11 cellular contexts compared by ENCODE assay signal in the genomic region with DNA sequence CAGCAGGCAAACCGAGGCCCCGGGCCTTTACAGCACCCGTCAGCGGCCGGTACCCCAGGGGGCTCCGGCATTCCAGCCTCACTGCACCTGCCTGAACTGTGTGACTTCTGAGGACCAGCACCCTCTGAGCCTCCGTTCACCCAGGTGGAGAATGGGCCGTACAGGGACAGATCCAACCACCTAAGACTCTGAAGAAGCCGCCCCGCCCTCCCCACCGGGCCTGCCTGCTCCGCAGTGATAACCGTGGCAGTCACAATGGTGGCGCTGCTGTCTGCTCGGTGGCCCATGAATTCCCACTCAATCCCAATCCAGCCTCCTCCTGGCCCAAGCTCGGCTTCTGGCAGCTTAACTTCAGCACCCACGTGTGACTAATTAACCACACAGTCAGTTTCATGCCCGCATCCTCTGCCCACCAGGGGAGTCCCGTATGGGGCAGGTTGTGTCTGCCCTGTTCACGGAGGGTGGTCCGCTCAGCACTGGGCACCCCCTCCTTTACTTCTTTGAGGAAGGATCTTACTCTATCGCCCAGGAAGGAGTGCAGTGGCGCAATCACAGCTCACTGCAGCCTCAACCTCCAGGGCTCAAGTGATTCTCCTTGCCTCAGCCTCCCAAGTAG. TPM values are rescaled to one million over a fixed set of nuclear protein-coding genes. Genes with fewer than 3 reads are reported as not detected.
DNase-seq lines count a peak whose midpoint lies in the region; ATAC-seq, FAIRE-seq and TF ChIP-seq lines count a peak whose summit lies in the region.
"Had no signal": no experiment of that assay in that cellular context is flagged by ENCODE, and none has a peak within 500 bp of the region (broad histone marks: within the 10 kb centered on the region; RNA-seq: fewer than 3 reads in every experiment).

No MANE protein-coding gene starts in this region.

- H4K20me1 ChIP-seq in K562 (replicated peaks; ENCODE audit: control insufficient read depth, insufficient read depth, low read length) = no peaks in the 10 kb centered on the region; the same call in 1 of the 2 replicates

- peak; percentile 45 for DNase-seq in activated CD4-positive, alpha-beta memory T cell treated with anti-CD3 and anti-CD28 coated beads for 36 hours
- no peak for DNase-seq in activated CD4-positive, alpha-beta memory T cell treated with anti-CD3 and anti-CD28 coated beads, Interleukin-2, amount 10 ng/mL, durations not matched to agents 7 days and 5 days
- no peak for DNase-seq in K562 (ENCODE audit: extremely low read depth in 1 of 4, low spot score in 3 of 4)
- DNase-seq in stimulated activated naive CD8-positive, alpha-beta T cell treated with anti-CD3 and anti-CD28 coated beads, Interleukin-15, amount 100 ng/mL, for 72 hours = peak in 1 of 2 donors; percentile 53
- DNase-seq in NCI-H1105 treated with DMSO at 0.1 percent for 48 hours (lab: John Stamatoyannopoulos, UW) = no peak
- DNase-seq: SHP77 had no signal

- TF ChIP-seq EP300 in K562 (IDR thresholded peaks at IDR 0.05; ENCODE audit: low read length) = no peak

- ATAC-seq in HG03108 (IDR thresholded peaks at IDR 0.05; ENCODE audit: unreplicated experiment) (peak; percentile 8), K562 (no peak), GM19395 (IDR thresholded peaks at IDR 0.05; ENCODE audit: unreplicated experiment) (no peak), HG03354 (IDR thresholded peaks at IDR 0.05; ENCODE audit: poor library complexity, severe bottlenecking, unreplicated experiment) (no peak)
- no peak for ATAC-seq in stimulated activated naive CD8-positive, alpha-beta T cell treated with anti-CD3 and anti-CD28 coated beads, Interleukin-15, amount 100 ng/mL, for 72 hours
- ATAC-seq: A549, left lung had no signal

- no peak overlapping the region for H3K27ac Mint-ChIP-seq in activated CD4-positive, alpha-beta memory T cell treated with anti-CD3 and anti-CD28 coated beads for 36 hours
- H3K27ac Mint-ChIP-seq in activated CD4-positive, alpha-beta memory T cell treated with anti-CD3 and anti-CD28 coated beads, Interleukin-2, amount 10 ng/mL, durations not matched to agents 7 days and 5 days = no peak overlapping the region
- H3K27ac Mint-ChIP-seq in stimulated activated naive CD8-positive, alpha-beta T cell treated with anti-CD3 and anti-CD28 coated beads, Interleukin-15, amount 100 ng/mL, for 72 hours = peak overlapping the region in 1 of 2 donors; percentile 76

- H3K9me3 Mint-ChIP-seq in activated CD4-positive, alpha-beta memory T cell treated with anti-CD3 and anti-CD28 coated beads for 36 hours = no peaks in the 10 kb centered on the region
- no peaks in the 10 kb centered on the region for H3K9me3 Mint-ChIP-seq in activated CD4-positive, alpha-beta memory T cell treated with anti-CD3 and anti-CD28 coated beads, Interleukin-2, amount 10 ng/mL, durations not matched to agents 7 days and 5 days
- no peaks in the 10 kb centered on the region for H3K9me3 Mint-ChIP-seq in stimulated activated naive CD8-positive, alpha-beta T cell treated with anti-CD3 and anti-CD28 coated beads, Interleukin-15, amount 100 ng/mL, for 72 hours

- TF ChIP-seq CTCF in K562 (IDR thresholded peaks at IDR 0.05 in 2 of 3, conservative IDR thresholded peaks at IDR 0.05 in 1 of 3; ENCODE audit: insufficient read depth in 2 of 3, low read depth in 1 of 3, low read length in 3 of 3) = no peak

- no peak overlapping the region; the same call in 2 of the 3 replicates for H3K27ac ChIP-seq in K562 (ENCODE audit: extremely low read depth, low read depth, low read length)
- H3K27ac ChIP-seq: A549, left lung had no signal

- no peak for TF ChIP-seq POLR2A in K562 (conservative IDR thresholded peaks at IDR 0.05)

- peak overlapping the region in 1 of 2 experiments; percentile 81; a peak in 2 of 4 replicates for H3K9ac ChIP-seq in K562 (ENCODE audit: insufficient read depth in 1 of 2, low read depth in 2 of 2, low read length in 2 of 2)

- H3K27me3 ChIP-seq in K562 (ENCODE audit: control insufficient read depth in 2 of 2, insufficient read depth in 2 of 2, low read length in 2 of 2) = no peaks in the 10 kb centered on the region

- no peak overlapping the region for H3K4me2 ChIP-seq in K562 (ENCODE audit: insufficient read depth, low read length)
- H3K4me2 ChIP-seq: A549 had no signal

- POLR2A ChIA-PET in activated CD4-positive, alpha-beta memory T cell treated with anti-CD3 and anti-CD28 coated beads for 36 hours (lab: Charles Lee) = interaction anchor here (0.6 kb wide), 1 partner anchor 56 kb away, joined by 4 read pairs; a partner anchor contains a TSS
- POLR2A ChIA-PET in activated CD4-positive, alpha-beta memory T cell treated with anti-CD3 and anti-CD28 coated beads, Interleukin-2, amount 10 ng/mL, durations not matched to agents 7 days and 5 days (lab: Charles Lee) = no interaction called here
- POLR2A ChIA-PET in K562 (lab: Yijun Ruan, JAX) = interaction anchor here (0.9 kb wide), 1 partner anchor 8 kb away, joined by 5 read pairs; no protein-coding TSS in a partner anchor

- peaks cover 63% of the 10 kb centered on the region; the same call in 2 of the 3 replicates for H3K36me3 ChIP-seq in K562 (ENCODE audit: control insufficient read depth, insufficient read depth, low read length)

- no peaks in the 10 kb centered on the region for H3K9me3 ChIP-seq in K562 (replicated peaks; ENCODE audit: control insufficient read depth, insufficient read depth, low read depth, low read length)
- H3K9me3 ChIP-seq: A549, left lung had no signal

- H3K79me2 ChIP-seq in K562 (ENCODE audit: control insufficient read depth, insufficient read depth, low read length) = peaks cover 60% of the 10 kb centered on the region

- H3K4me3 ChIP-seq in K562 = no peak overlapping the region
- H3K4me3 ChIP-seq: A549, left lung had no signal

- peaks cover 0 to 77% of the 10 kb centered on the region in 2 experiments; a peak in 4 of 5 replicates for H3K4me1 ChIP-seq in K562 (replicated peaks in 1 of 2; ENCODE audit: control insufficient read depth in 2 of 2, insufficient read depth in 2 of 2, low read length in 2 of 2)

- H3K9me1 ChIP-seq in K562 (ENCODE audit: control insufficient read depth, insufficient read depth, low read length) = no peaks in the 10 kb centered on the region

- WGBS in K562 (ENCODE audit: insufficient coverage, low coverage, missing lambda C conversion rate) = 90% methylated on average over 21 of the region's 23 CpGs

- no peak overlapping the region for H2AFZ ChIP-seq in K562 (ENCODE audit: low read depth, low read length)

- peaks cover 13% of the 10 kb centered on the region for H3K36me3 Mint-ChIP-seq in activated CD4-positive, alpha-beta memory T cell treated with anti-CD3 and anti-CD28 coated beads for 36 hours
- H3K36me3 Mint-ChIP-seq in activated CD4-positive, alpha-beta memory T cell treated with anti-CD3 and anti-CD28 coated beads, Interleukin-2, amount 10 ng/mL, durations not matched to agents 7 days and 5 days (ENCODE audit: low read depth) = peaks cover 6% of the 10 kb centered on the region

- CTCF ChIA-PET in activated CD4-positive, alpha-beta memory T cell treated with anti-CD3 and anti-CD28 coated beads for 36 hours (lab: Charles Lee) = interaction anchor here (0.6 to 6.5 kb wide), 3 partner anchors 22 to 72 kb away, joined by 3 to 32 read pairs (median 3); no protein-coding TSS in a partner anchor
- CTCF ChIA-PET in activated CD4-positive, alpha-beta memory T cell treated with anti-CD3 and anti-CD28 coated beads, Interleukin-2, amount 10 ng/mL, durations not matched to agents 7 days and 5 days (lab: Charles Lee) = no interaction called here
- CTCF ChIA-PET in K562 (lab: Yijun Ruan, JAX; ENCODE audit: low intra/inter-chr PET ratio) = no interaction called here

- BruUV-seq in K562 (replicated peaks; lab: Mats Ljungman, UMichigan) = no TSS peak

- in situ Hi-C loops in K562 (cut with MboI) = no loop called here

- no peaks in the 10 kb centered on the region for H3K27me3 Mint-ChIP-seq in activated CD4-positive, alpha-beta memory T cell treated with anti-CD3 and anti-CD28 coated beads for 36 hours
- no peaks in the 10 kb centered on the region for H3K27me3 Mint-ChIP-seq in activated CD4-positive, alpha-beta memory T cell treated with anti-CD3 and anti-CD28 coated beads, Interleukin-2, amount 10 ng/mL, durations not matched to agents 7 days and 5 days
- no peaks in the 10 kb centered on the region for H3K27me3 Mint-ChIP-seq in stimulated activated naive CD8-positive, alpha-beta T cell treated with anti-CD3 and anti-CD28 coated beads, Interleukin-15, amount 100 ng/mL, for 72 hours

- H3K4me3 Mint-ChIP-seq in activated CD4-positive, alpha-beta memory T cell treated with anti-CD3 and anti-CD28 coated beads for 36 hours = no peak overlapping the region
- no peak overlapping the region for H3K4me3 Mint-ChIP-seq in activated CD4-positive, alpha-beta memory T cell treated with anti-CD3 and anti-CD28 coated beads, Interleukin-2, amount 10 ng/mL, durations not matched to agents 7 days and 5 days
- peak overlapping the region; percentile 56 to 57 for H3K4me3 Mint-ChIP-seq in stimulated activated naive CD8-positive, alpha-beta T cell treated with anti-CD3 and anti-CD28 coated beads, Interleukin-15, amount 100 ng/mL, for 72 hours

- FAIRE-seq in K562 (lab: Jason Lieb, UNC) = no peak
- FAIRE-seq: A549 had no signal

- TF ChIP-seq RAD21 in K562 (CRISPR knock-in tag; conservative IDR thresholded peaks at IDR 0.05 in 1 of 2, IDR thresholded peaks at IDR 0.05 in 1 of 2) = no peak

- intact Hi-C loops in activated CD4-positive, alpha-beta memory T cell treated with anti-CD3 and anti-CD28 coated beads for 36 hours (cut with micrococcal nuclease) = no loop called here
- intact Hi-C loops in K562 (cut with micrococcal nuclease) = no loop called here

- H3K4me1 Mint-ChIP-seq in activated CD4-positive, alpha-beta memory T cell treated with anti-CD3 and anti-CD28 coated beads for 36 hours (ENCODE audit: low read depth) = peaks cover 29% of the 10 kb centered on the region
- peaks cover 21% of the 10 kb centered on the region for H3K4me1 Mint-ChIP-seq in activated CD4-positive, alpha-beta memory T cell treated with anti-CD3 and anti-CD28 coated beads, Interleukin-2, amount 10 ng/mL, durations not matched to agents 7 days and 5 days
- H3K4me1 Mint-ChIP-seq in stimulated activated naive CD8-positive, alpha-beta T cell treated with anti-CD3 and anti-CD28 coated beads, Interleukin-15, amount 100 ng/mL, for 72 hours = peaks cover 42% of the 10 kb centered on the region

RNA-seq across cellular contexts. Expression of a gene that starts 3.4 kb away (rescaled TPM):
- total RNA-seq in activated CD4-positive, alpha-beta memory T cell treated with anti-CD3 and anti-CD28 coated beads for 36 hours = 10 to 100 TPM; 88.9 to 95.5 TPM
- 10 to 100 TPM; 67.3 to 71.2 TPM for total RNA-seq in activated CD4-positive, alpha-beta memory T cell treated with anti-CD3 and anti-CD28 coated beads, Interleukin-2, amount 10 ng/mL, durations not matched to agents 7 days and 5 days
- 46.3 and 93.5 TPM in 2 replicates for total RNA-seq in K562 (2011; cell fraction: chromatin; rRNA removed; ENCODE audit: low replicate concordance)
- total RNA-seq in K562 (2011; cell fraction: nucleolus; rRNA removed) = 72.8 and 74.5 TPM in 2 replicates
- total RNA-seq in K562 (2011; cell fraction: nucleoplasm; rRNA removed) = 46.6 and 55.9 TPM in 2 replicates
- total RNA-seq in K562 (2014; rRNA removed) (201 and 273 TPM in 2 replicates), K562 (2014; rRNA removed; fragmentation: Illumina TruSeq; extraction: Trizol) (34.6 and 36.1 TPM in 2 replicates), K562 (2015; rRNA removed; fragmentation: Illumina TruSeq; extraction: Trizol) (84.0 and 96.5 TPM in 2 replicates), K562 (2021) (229 and 259 TPM in 2 replicates)
- polyA plus RNA-seq in K562 (2011; rRNA removed) (61.7 and 62.0 TPM in 2 replicates), K562 (2014; fragmentation: Illumina TruSeq; extraction: Trizol) (84.9 and 128 TPM in 2 replicates), K562 (2014; fragmentation: Nextera tagmentation; extraction: Ambion mirVana) (1 to 10 TPM; 5.6 to 5.7 TPM), K562 (2014; rRNA removed) (171 and 173 TPM in 2 replicates)
- 76.1 and 277 TPM in 2 replicates for polyA plus RNA-seq in K562 (2011; cell fraction: cytosol; rRNA removed)
- polyA plus RNA-seq in K562 (2011; cell fraction: nucleus; rRNA removed) = 97.7 and 198 TPM in 2 replicates
- 117 and 145 TPM in 2 replicates for polyA plus RNA-seq in K562 (2012)
- polyA minus RNA-seq in K562 (2011; rRNA and poly(A)+ RNA removed) = 17.3 and 29.0 TPM in 2 replicates
- 92.9 and 128 TPM in 2 replicates for polyA minus RNA-seq in K562 (2011; cell fraction: cytosol; rRNA and poly(A)+ RNA removed)
- polyA minus RNA-seq in K562 (2011; cell fraction: nucleus; rRNA and poly(A)+ RNA removed) = 30.5 and 31.8 TPM in 2 replicates

RNA-seq across cellular contexts. Expression of a gene that starts 43.8 kb away (rescaled TPM):
- 100 to 1,000 TPM; 266 to 277 TPM for total RNA-seq in activated CD4-positive, alpha-beta memory T cell treated with anti-CD3 and anti-CD28 coated beads for 36 hours
- total RNA-seq in activated CD4-positive, alpha-beta memory T cell treated with anti-CD3 and anti-CD28 coated beads, Interleukin-2, amount 10 ng/mL, durations not matched to agents 7 days and 5 days = 100 to 1,000 TPM; 177 to 191 TPM
- 49.4 and 136 TPM in 2 replicates for total RNA-seq in K562 (2011; cell fraction: chromatin; rRNA removed; ENCODE audit: low replicate concordance)
- total RNA-seq in K562 (2011; cell fraction: nucleolus; rRNA removed) = 110 and 114 TPM in 2 replicates
- total RNA-seq in K562 (2011; cell fraction: nucleoplasm; rRNA removed) = 78.5 and 82.1 TPM in 2 replicates
- total RNA-seq in K562 (2014; rRNA removed) (203 and 259 TPM in 2 replicates), K562 (2014; rRNA removed; fragmentation: Illumina TruSeq; extraction: Trizol) (62.7 and 65.9 TPM in 2 replicates), K562 (2015; rRNA removed; fragmentation: Illumina TruSeq; extraction: Trizol) (94.2 and 104 TPM in 2 replicates), K562 (2021) (355 and 411 TPM in 2 replicates)
- polyA plus RNA-seq in K562 (2011; rRNA removed) (390 and 494 TPM in 2 replicates), K562 (2014; fragmentation: Illumina TruSeq; extraction: Trizol) (57.6 and 122 TPM in 2 replicates), K562 (2014; fragmentation: Nextera tagmentation; extraction: Ambion mirVana) (100 to 1,000 TPM; 225 to 394 TPM), K562 (2014; rRNA removed) (329 and 366 TPM in 2 replicates)
- 245 and 412 TPM in 2 replicates for polyA plus RNA-seq in K562 (2011; cell fraction: cytosol; rRNA removed)
- 128 and 175 TPM in 2 replicates for polyA plus RNA-seq in K562 (2011; cell fraction: nucleus; rRNA removed)
- 203 and 322 TPM in 2 replicates for polyA plus RNA-seq in K562 (2012)
- 24.6 and 35.3 TPM in 2 replicates for polyA minus RNA-seq in K562 (2011; rRNA and poly(A)+ RNA removed)
- 35.2 and 46.2 TPM in 2 replicates for polyA minus RNA-seq in K562 (2011; cell fraction: cytosol; rRNA and poly(A)+ RNA removed)
- 26.8 and 31.8 TPM in 2 replicates for polyA minus RNA-seq in K562 (2011; cell fraction: nucleus; rRNA and poly(A)+ RNA removed)

RNA-seq across cellular contexts. Expression of a gene that starts 56.4 kb away (rescaled TPM):
- 10 to 100 TPM; 67.7 to 71.4 TPM for total RNA-seq in activated CD4-positive, alpha-beta memory T cell treated with anti-CD3 and anti-CD28 coated beads for 36 hours
- total RNA-seq in activated CD4-positive, alpha-beta memory T cell treated with anti-CD3 and anti-CD28 coated beads, Interleukin-2, amount 10 ng/mL, durations not matched to agents 7 days and 5 days = 10 to 100 TPM; 63.6 to 66.8 TPM
- total RNA-seq in K562 (2011; cell fraction: chromatin; rRNA removed; ENCODE audit: low replicate concordance) = 89.8 and 204 TPM in 2 replicates
- 153 TPM in 2 replicates for total RNA-seq in K562 (2011; cell fraction: nucleolus; rRNA removed)
- total RNA-seq in K562 (2011; cell fraction: nucleoplasm; rRNA removed) = 99.7 and 106 TPM in 2 replicates
- total RNA-seq in K562 (2014; rRNA removed) (135 and 157 TPM in 2 replicates), K562 (2014; rRNA removed; fragmentation: Illumina TruSeq; extraction: Trizol) (11.4 and 12.6 TPM in 2 replicates), K562 (2015; rRNA removed; fragmentation: Illumina TruSeq; extraction: Trizol) (51.9 and 62.9 TPM in 2 replicates), K562 (2021) (114 and 137 TPM in 2 replicates)
- polyA plus RNA-seq in K562 (2011; rRNA removed) (30.9 and 37.9 TPM in 2 replicates), K562 (2014; fragmentation: Illumina TruSeq; extraction: Trizol) (7.7 and 39.8 TPM in 2 replicates), K562 (2014; fragmentation: Nextera tagmentation; extraction: Ambion mirVana) (under 1 TPM; 0.24 to 0.52 TPM), K562 (2014; rRNA removed) (94.4 and 103 TPM in 2 replicates)
- 58.0 and 173 TPM in 2 replicates for polyA plus RNA-seq in K562 (2011; cell fraction: cytosol; rRNA removed)
- polyA plus RNA-seq in K562 (2011; cell fraction: nucleus; rRNA removed) = 66.0 and 127 TPM in 2 replicates
- 65.7 and 74.0 TPM in 2 replicates for polyA plus RNA-seq in K562 (2012)
- 35.8 and 69.0 TPM in 2 replicates for polyA minus RNA-seq in K562 (2011; rRNA and poly(A)+ RNA removed)
- polyA minus RNA-seq in K562 (2011; cell fraction: cytosol; rRNA and poly(A)+ RNA removed) = 99.0 and 105 TPM in 2 replicates
- polyA minus RNA-seq in K562 (2011; cell fraction: nucleus; rRNA and poly(A)+ RNA removed) = 27.9 and 29.1 TPM in 2 replicates

Comparison
In these comparisons a context has a peak if more than half of its experiments do, and no peak if none do; other contexts are left out.
1. H3K4me3 Mint-ChIP-seq: peak in stimulated activated naive CD8-positive, alpha-beta T cell treated with anti-CD3 and anti-CD28 coated beads, Interleukin-15, amount 100 ng/mL, for 72 hours (2 of 2); none in activated CD4-positive, alpha-beta memory T cell treated with anti-CD3 and anti-CD28 coated beads for 36 hours (single experiment) and activated CD4-positive, alpha-beta memory T cell treated with anti-CD3 and anti-CD28 coated beads, Interleukin-2, amount 10 ng/mL, durations not matched to agents 7 days and 5 days (single experiment).